Comparison of ENCODE assay signal across 19 cellular contexts in genomic region chr10:4586756-4587155, GRCh38.
DNase-seq lines count a peak whose midpoint lies in the region; ATAC-seq, FAIRE-seq and TF ChIP-seq lines count a peak whose summit lies in the region.
"Had no signal": no experiment of that assay in that cellular context is flagged by ENCODE, and none has a peak within 500 bp of the region (broad histone marks: within the 10 kb centered on the region; RNA-seq: fewer than 3 reads in every experiment).

No MANE protein-coding gene starts in this region.

- no peaks in the 10 kb centered on the region for H3K36me3 Mint-ChIP-seq in astrocyte (ENCODE audit: low read depth, unreplicated experiment)
- H3K36me3 Mint-ChIP-seq: T-cell had no signal

- peaks cover 9% of the 10 kb centered on the region for H3K4me1 Mint-ChIP-seq in astrocyte (ENCODE audit: low read depth, unreplicated experiment)
- H3K4me1 Mint-ChIP-seq: activated T-helper 17 cell treated with anti-CD3 and anti-CD28 coated beads, Interleukin-2, amount 50 U/mL, for 72 hours; B cell; T-cell had no signal

- no peak overlapping the region for H3K4me3 Mint-ChIP-seq in astrocyte (ENCODE audit: unreplicated experiment)
- H3K4me3 Mint-ChIP-seq: activated T-helper 17 cell treated with anti-CD3 and anti-CD28 coated beads, Interleukin-2, amount 50 U/mL, for 72 hours; B cell; HFFc6; T-cell had no signal

- H3K9ac ChIP-seq in astrocyte (ENCODE audit: low read length), result no peak overlapping the region

- no peaks in the 10 kb centered on the region for H3K9me3 ChIP-seq in astrocyte (ENCODE audit: insufficient read depth, low read depth, low read length)
- no peaks in the 10 kb centered on the region for H3K9me3 ChIP-seq in gastroesophageal sphincter
- H3K9me3 ChIP-seq in psoas muscle, result no peaks in the 10 kb centered on the region
- no peaks in the 10 kb centered on the region for H3K9me3 ChIP-seq in osteoblast (ENCODE audit: low read depth, low read length)
- H3K9me3 ChIP-seq: mucosa of descending colon, upper lobe of left lung had no signal

- H3K27ac ChIP-seq in astrocyte (ENCODE audit: low read depth, low read length), result no peak overlapping the region
- peak overlapping the region; percentile 64 to 76 (median 69) for H3K27ac ChIP-seq in gastroesophageal sphincter
- no peak overlapping the region for H3K27ac ChIP-seq in psoas muscle
- H3K27ac ChIP-seq in osteoblast (ENCODE audit: low read depth, low read length), result no peak overlapping the region
- H3K27ac ChIP-seq: dorsolateral prefrontal cortex had no signal

- no peak overlapping the region for H3K4me3 ChIP-seq in astrocyte (ENCODE audit: insufficient read depth, low read depth, low read length)
- H3K4me3 ChIP-seq in gastroesophageal sphincter, result no peak overlapping the region
- H3K4me3 ChIP-seq in retinal pigment epithelial cell (ENCODE audit: low read length), result no peak overlapping the region
- H3K4me3 ChIP-seq in psoas muscle, result no peak overlapping the region
- no peak overlapping the region for H3K4me3 ChIP-seq in osteoblast (ENCODE audit: insufficient read depth, low read length)
- H3K4me3 ChIP-seq: dorsolateral prefrontal cortex, mucosa of descending colon, upper lobe of left lung had no signal

- H3K27me3 ChIP-seq in astrocyte (ENCODE audit: insufficient read depth, low read length), result no peaks in the 10 kb centered on the region
- no peaks in the 10 kb centered on the region for H3K27me3 ChIP-seq in gastroesophageal sphincter
- no peaks in the 10 kb centered on the region for H3K27me3 ChIP-seq in psoas muscle (ENCODE audit: insufficient read depth in 3 of 3, low read length in 2 of 3)
- no peaks in the 10 kb centered on the region for H3K27me3 ChIP-seq in osteoblast (ENCODE audit: insufficient read depth, low read length)
- H3K27me3 ChIP-seq: dorsolateral prefrontal cortex, upper lobe of left lung had no signal

- 41 to 52% methylated on average over 4 of the region's 4 CpGs for WGBS in gastroesophageal sphincter (ENCODE audit: low coverage in 1 of 2), 2 donors
- 58 to 76% (median 61%) methylated on average over 4 of the region's 4 CpGs for WGBS in psoas muscle, 3 donors

- no peaks in the 10 kb centered on the region for H3K27me3 Mint-ChIP-seq in astrocyte (ENCODE audit: low read depth, unreplicated experiment)
- H3K27me3 Mint-ChIP-seq: activated T-helper 17 cell treated with anti-CD3 and anti-CD28 coated beads, Interleukin-2, amount 50 U/mL, for 72 hours; B cell had no signal

- H3K4me1 ChIP-seq in astrocyte (ENCODE audit: insufficient read depth, low read length) (no peaks in the 10 kb centered on the region), gastroesophageal sphincter (peaks cover 0 to 26% (median 0%) of the 10 kb centered on the region in 3 donors), psoas muscle (no peaks in the 10 kb centered on the region), osteoblast (ENCODE audit: insufficient read depth, low read length) (no peaks in the 10 kb centered on the region)
- H3K4me1 ChIP-seq: upper lobe of left lung had no signal

- no peak overlapping the region for H3K27ac Mint-ChIP-seq in astrocyte (ENCODE audit: unreplicated experiment)
- H3K27ac Mint-ChIP-seq: activated T-helper 17 cell treated with anti-CD3 and anti-CD28 coated beads, Interleukin-2, amount 50 U/mL, for 72 hours; B cell; HFFc6; T-cell had no signal

- H4K20me1 ChIP-seq in astrocyte (ENCODE audit: insufficient read depth, low read length) (no peaks in the 10 kb centered on the region), osteoblast (ENCODE audit: insufficient read depth, low read length) (no peaks in the 10 kb centered on the region)

- no peaks in the 10 kb centered on the region for H3K36me3 ChIP-seq in astrocyte (ENCODE audit: insufficient read depth, low read length)
- H3K36me3 ChIP-seq in gastroesophageal sphincter, result no peaks in the 10 kb centered on the region
- H3K36me3 ChIP-seq in psoas muscle (ENCODE audit: insufficient read depth in 1 of 2, low read depth in 1 of 2), result no peaks in the 10 kb centered on the region
- no peaks in the 10 kb centered on the region for H3K36me3 ChIP-seq in osteoblast (ENCODE audit: insufficient read depth, low read length)
- H3K36me3 ChIP-seq: upper lobe of left lung had no signal

- FAIRE-seq in astrocyte (lab: Jason Lieb, UNC), result no peak
- FAIRE-seq: TTC549 had no signal

- DNase-seq in GM03348 (ENCODE audit: low spot score) (peak; percentile 50), astrocyte (ENCODE audit: low read depth) (peak; percentile 55), retinal pigment epithelial cell (ENCODE audit: low read depth) (peak; percentile 43), psoas muscle (no peak), osteoblast (ENCODE audit: insufficient read length, low spot score, missing footprints) (no peak), OCI-M1 (lab: John Stamatoyannopoulos, UW) (no peak), NCI-H510A treated with DMSO at 0.1 percent for 48 hours (lab: John Stamatoyannopoulos, UW) (no peak)
- DNase-seq: COR-L47, dorsolateral prefrontal cortex, HFFc6, mucosa of descending colon, NCI-H526 treated with DMSO at 0.1 percent for 48 hours, Right ventricle myocardium superior, T-cell, upper lobe of left lung had no signal

- ATAC-seq in gastroesophageal sphincter (no peak), psoas muscle (no peak)
- ATAC-seq: activated T-helper 17 cell treated with anti-CD3 and anti-CD28 coated beads, Interleukin-2, amount 50 U/mL, for 72 hours; mucosa of descending colon; T-cell had no signal

- intact Hi-C loops in psoas muscle (cut with DNase I), result no loop called here

- H2AFZ ChIP-seq in astrocyte (ENCODE audit: low read depth, low read length), result no peak overlapping the region
- H2AFZ ChIP-seq in osteoblast (ENCODE audit: low read length), result no peak overlapping the region

- no peak for TF ChIP-seq EP300 in gastroesophageal sphincter (IDR thresholded peaks at IDR 0.05)

- no peak for TF ChIP-seq POLR2A in gastroesophageal sphincter (IDR thresholded peaks at IDR 0.05)

- H3K4me2 ChIP-seq in astrocyte (ENCODE audit: low read length) (no peak overlapping the region), osteoblast (ENCODE audit: insufficient read depth, low read length) (no peak overlapping the region)

- H3K9me3 Mint-ChIP-seq in astrocyte (ENCODE audit: unreplicated experiment), result no peaks in the 10 kb centered on the region
- H3K9me3 Mint-ChIP-seq: activated T-helper 17 cell treated with anti-CD3 and anti-CD28 coated beads, Interleukin-2, amount 50 U/mL, for 72 hours; HFFc6; T-cell had no signal

- TF ChIP-seq CTCF in astrocyte (IDR thresholded peaks at IDR 0.05; ENCODE audit: insufficient read depth, low read depth, low read length) (no peak), gastroesophageal sphincter (IDR thresholded peaks at IDR 0.05) (no peak), retinal pigment epithelial cell (conservative IDR thresholded peaks at IDR 0.05; ENCODE audit: low read depth, low read length) (no peak), psoas muscle (IDR thresholded peaks at IDR 0.05) (no peak), osteoblast (IDR thresholded peaks at IDR 0.05; ENCODE audit: extremely low read depth, low read depth, low read length) (no peak)

- H3K79me2 ChIP-seq in astrocyte (ENCODE audit: insufficient read depth, low read length) (no peaks in the 10 kb centered on the region), osteoblast (ENCODE audit: insufficient read depth, low read length) (no peaks in the 10 kb centered on the region)

Comparison
In these comparisons a context has a peak if more than half of its experiments do, and no peak if none do; other contexts are left out.
1. DNase-seq: peak in GM03348 (single experiment), astrocyte (single experiment) and retinal pigment epithelial cell (single experiment); none in psoas muscle (0 of 2), osteoblast (single experiment), OCI-M1 (single experiment) and NCI-H510A treated with DMSO at 0.1 percent for 48 hours (single experiment).
2. H3K27ac ChIP-seq: peak in gastroesophageal sphincter (4 of 4); none in astrocyte (single experiment), psoas muscle (single experiment) and osteoblast (single experiment).